ENCODE assay signal across 8 cellular contexts in the genomic region with DNA sequence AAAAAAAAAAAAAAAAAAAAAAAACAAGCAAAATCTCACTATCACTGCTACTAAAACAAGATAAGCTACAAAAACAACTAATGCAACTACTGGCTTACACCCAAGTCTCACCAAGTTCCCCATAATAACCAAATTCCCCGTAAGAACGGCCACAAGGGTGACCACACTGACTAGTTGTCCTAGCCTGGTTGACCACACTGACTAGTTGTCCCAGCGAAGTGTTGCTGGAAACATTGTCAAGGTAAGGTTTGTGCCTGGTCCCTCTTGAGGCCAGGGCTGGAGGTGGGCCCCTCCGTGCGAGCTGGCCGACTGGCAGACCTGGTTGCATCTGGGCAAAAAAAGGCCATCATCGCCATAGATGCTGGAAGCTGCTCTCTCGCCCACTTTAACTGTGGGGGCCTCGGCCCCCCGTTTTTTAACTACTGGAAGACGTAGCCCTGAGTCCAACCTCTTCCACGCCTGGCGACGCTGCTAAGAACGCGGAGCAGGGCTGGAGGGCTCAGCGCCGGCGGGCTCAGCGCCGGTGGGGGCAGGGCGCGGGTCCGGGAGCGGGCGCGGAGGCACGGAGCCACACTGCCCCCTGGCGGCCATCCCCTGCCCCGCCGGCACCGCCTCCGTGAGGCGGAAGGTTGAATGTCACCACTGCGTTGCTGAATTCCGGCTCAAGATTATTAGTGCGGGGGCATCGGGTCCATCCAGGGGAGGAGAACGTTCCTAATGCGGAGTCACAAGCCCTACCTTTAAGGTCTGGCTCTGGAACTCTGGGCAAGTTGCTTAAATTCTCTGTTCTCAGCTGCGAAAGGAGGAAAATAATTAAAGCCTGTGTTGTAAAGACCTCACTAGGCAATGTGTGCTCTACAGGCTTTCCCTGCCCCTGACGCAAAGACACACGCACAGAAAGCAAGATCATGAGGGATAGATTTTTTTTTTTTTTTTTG.
DNase-seq lines count a peak whose midpoint lies in the region; ATAC-seq and TF ChIP-seq lines count a peak whose summit lies in the region.

No MANE protein-coding gene starts in this region.

- peak overlapping the region in 1 of 3 donors; percentile 10 for H3K27ac ChIP-seq in right lobe of liver

- peak; percentile 71 for ATAC-seq in HG03097 (IDR thresholded peaks at IDR 0.05; ENCODE audit: low FRiP score, unreplicated experiment)
- peak; percentile 92 to 96 (median 95) for ATAC-seq in right lobe of liver

- no peaks in the 10 kb centered on the region for H3K27me3 ChIP-seq in right lobe of liver

- WGBS in right lobe of liver (ENCODE audit: insufficient coverage, low coverage, low lambda C conversion rate, missing lambda C conversion rate): 4% methylated on average over 19 of the region's 43 CpGs

- no peak for TF ChIP-seq POLR2A in right lobe of liver (IDR thresholded peaks at IDR 0.05)

- H3K9me3 ChIP-seq in right lobe of liver: no peaks in the 10 kb centered on the region

- H3K4me3 ChIP-seq in right lobe of liver: peak overlapping the region; percentile 15 to 40 (median 39)

- H3K36me3 ChIP-seq in right lobe of liver: no peaks in the 10 kb centered on the region

- DNase-seq in DMS79 treated with DMSO at 0.1 percent for 48 hours (lab: John Stamatoyannopoulos, UW) (peak; percentile 36), DMS79 (lab: John Stamatoyannopoulos, UW) (no peak), NCI-H526 treated with DMSO at 0.1 percent for 48 hours (lab: John Stamatoyannopoulos, UW) (peak; percentile 32), dermis blood vessel endothelial cell (peak; percentile 75), right lobe of liver (peak; percentile 66 to 77 (median 68))
- DNase-seq in activated CD4-positive, alpha-beta T cell treated with anti-CD3 and anti-CD28 coated beads, Interleukin-2, amount 50 U/mL, for 4 hours: peak; percentile 50 to 65
- DNase-seq in stimulated activated CD4-positive, alpha-beta T cell treated with anti-CD3 and anti-CD28 coated beads, Interleukin-4, amount 100 ng/mL, for 1 hour: peak; percentile 82

- peak; percentile 90 to 99 (median 99) for TF ChIP-seq CTCF in right lobe of liver (IDR thresholded peaks at IDR 0.05)

- peaks cover 0 to 9% (median 0%) of the 10 kb centered on the region in 4 donors for H3K4me1 ChIP-seq in right lobe of liver

- intact Hi-C loops in right lobe of liver (cut with DNase I): no loop called here
